In genomic region chr7:108248418-108248817, GRCh38 we compare ENCODE assay signal across 10 cellular contexts.
"Had no signal": no experiment of that assay in that cellular context is flagged by ENCODE, and none has a peak within 500 bp of the region (broad histone marks: within the 10 kb centered on the region; RNA-seq: fewer than 3 reads in every experiment).

No MANE protein-coding gene starts in this region.

- DNase-seq: H9, HCEC 1CT, Karpas-422 had no signal

- H3K9me3 Mint-ChIP-seq: IgD-negative memory B cell had no signal

- ATAC-seq: GM23338, HepG2 had no signal

- H3K4me2 ChIP-seq: GM23338, KMS-11 had no signal

- H3K4me1 Mint-ChIP-seq: IgD-negative memory B cell had no signal

- H3K4me3 Mint-ChIP-seq: GM23338, H9, IgD-negative memory B cell had no signal

- H3K9ac ChIP-seq: KMS-11 had no signal

- H2AFZ ChIP-seq: GM23338 had no signal

- FAIRE-seq: H1, H54, HepG2 had no signal

- H3K27ac Mint-ChIP-seq: GM23338, H9, IgD-negative memory B cell had no signal

- H3K4me3 ChIP-seq: GM23338 had no signal

- H3K27ac ChIP-seq: HL-60, KMS-11 had no signal
